15 cellular contexts compared by ENCODE assay signal in genomic region chr20:4217349-4217761, GRCh38. TPM values are rescaled to one million over a fixed set of nuclear protein-coding genes. Genes with fewer than 3 reads are reported as not detected.
DNase-seq lines count a peak whose midpoint lies in the region; ATAC-seq, FAIRE-seq and TF ChIP-seq lines count a peak whose summit lies in the region.
"Had no signal": no experiment of that assay in that cellular context is flagged by ENCODE, and none has a peak within 500 bp of the region (broad histone marks: within the 10 kb centered on the region; RNA-seq: fewer than 3 reads in every experiment).

No MANE protein-coding gene starts in this region.

- H3K36me3 Mint-ChIP-seq in WTC11 (no peaks in the 10 kb centered on the region), endothelial cell (ENCODE audit: low read depth, unreplicated experiment) (no peaks in the 10 kb centered on the region)
- H3K36me3 Mint-ChIP-seq: activated naive CD8-positive, alpha-beta T cell treated with anti-CD3 and anti-CD28 coated beads, Interleukin-2, amount 10 ng/mL, durations not matched to agents 7 days and 5 days had no signal

- H3K4me1 ChIP-seq in HepG2 (ENCODE audit: insufficient read depth, low read length) (peaks cover 28% of the 10 kb centered on the region), right lobe of liver (peaks cover 0 to 9% (median 0%) of the 10 kb centered on the region in 4 donors)

- TF ChIP-seq RAD21 in HepG2 (CRISPR knock-in tag; IDR thresholded peaks at IDR 0.05): no peak

- no peak overlapping the region for H3K4me2 ChIP-seq in HepG2 (ENCODE audit: low read depth, low read length)

- TF ChIP-seq POLR2A in HepG2 (IDR thresholded peaks at IDR 0.05; ENCODE audit: insufficient read depth in 1 of 2, low read depth in 2 of 2, low read length in 2 of 2) (no peak), right lobe of liver (IDR thresholded peaks at IDR 0.05) (no peak)

- FAIRE-seq in HepG2 (lab: Jason Lieb, UNC): peak; percentile 32
- FAIRE-seq in urothelium cell line (lab: Jason Lieb, UNC): peak; percentile 17

- in situ Hi-C loops in HepG2 (cut with HindIII; ENCODE audit: extremely low pct_ligation_motif_present, low pct_unique_long_range_greater_than_20kb): no loop called here

- H3K4me3 Mint-ChIP-seq in WTC11 (no peak overlapping the region), endothelial cell (ENCODE audit: unreplicated experiment) (no peak overlapping the region)
- H3K4me3 Mint-ChIP-seq: activated B cell treated with CpG ODN at 0.5 μM for 24 hours; activated naive CD8-positive, alpha-beta T cell treated with anti-CD3 and anti-CD28 coated beads, Interleukin-2, amount 10 ng/mL, durations not matched to agents 7 days and 5 days had no signal

- ATAC-seq in HepG2 (peak; percentile 35), right lobe of liver (no peak), WTC11 (peak; percentile 17), HG03108 (IDR thresholded peaks at IDR 0.05; ENCODE audit: unreplicated experiment) (no peak)

- H3K27me3 Mint-ChIP-seq in WTC11 (ENCODE audit: low read depth) (peaks cover 14% of the 10 kb centered on the region), endothelial cell (ENCODE audit: unreplicated experiment) (peaks cover 3% of the 10 kb centered on the region)

- no peaks in the 10 kb centered on the region for H4K20me1 ChIP-seq in HepG2 (ENCODE audit: insufficient read depth, low read length)

- DNase-seq in HepG2 (ENCODE audit: low spot score) (peak; percentile 55), right lobe of liver (no peak), WTC11 (ENCODE audit: low spot score) (no peak), islet precursor cell (peak; percentile 81), urothelium cell line (ENCODE audit: low spot score) (peak; percentile 70), endothelial cell (ENCODE audit: low spot score) (no peak), cerebellar nuclear complex (lab: John Stamatoyannopoulos, UW) (no peak)
- DNase-seq: activated B cell treated with CpG ODN at 0.5 μM for 24 hours; activated naive CD8-positive, alpha-beta T cell treated with anti-CD3 and anti-CD28 coated beads, Interleukin-2, amount 10 ng/mL, durations not matched to agents 7 days and 5 days; mesenchymal stem cell; NCI-H2029; NCI-H774; thyroid gland had no signal

- H3K9ac ChIP-seq in HepG2 (ENCODE audit: insufficient read depth, low read depth, low read length): no peak overlapping the region
- H3K9ac ChIP-seq: parathyroid adenoma had no signal

- CTCF ChIA-PET in HepG2 (lab: Yijun Ruan, JAX; ENCODE audit: low intra/inter-chr PET ratio, low total read pairs) (no interaction called here), WTC11 (lab: Charles Lee) (interaction anchor here (0.6 kb wide), 1 partner anchor 37 kb away, joined by 3 read pairs; no protein-coding TSS in a partner anchor)

- no TSS peak for BruUV-seq in HepG2 (replicated peaks; lab: Mats Ljungman, UMichigan)

- TF ChIP-seq EP300 in HepG2 (IDR thresholded peaks at IDR 0.05; ENCODE audit: low read depth in 2 of 2, low read length in 2 of 2) (no peak), HepG2 (CRISPR knock-in tag; IDR thresholded peaks at IDR 0.05; ENCODE audit: borderline replicate concordance) (no peak)

- H3K9me3 ChIP-seq in HepG2 (ENCODE audit: low read length) (no peaks in the 10 kb centered on the region), right lobe of liver (no peaks in the 10 kb centered on the region)
- H3K9me3 ChIP-seq: thyroid gland had no signal

- no peak overlapping the region for H3K4me3 ChIP-seq in HepG2 (replicated peaks in 1 of 3; ENCODE audit: insufficient read depth in 1 of 3, low read depth in 2 of 3, low read length in 3 of 3)
- H3K4me3 ChIP-seq in right lobe of liver: no peak overlapping the region
- H3K4me3 ChIP-seq: thyroid gland had no signal

- WGBS in HepG2 (ENCODE audit: low lambda C conversion rate): 10% methylated on average over 4 of the region's 4 CpGs
- WGBS in right lobe of liver (ENCODE audit: insufficient coverage, low coverage, low lambda C conversion rate, missing lambda C conversion rate): 41% methylated on average over 3 of the region's 4 CpGs

- TF ChIP-seq CTCF in HepG2 (CRISPR knock-in tag; IDR thresholded peaks at IDR 0.05): no peak
- TF ChIP-seq CTCF in right lobe of liver (IDR thresholded peaks at IDR 0.05): no peak
- TF ChIP-seq CTCF in WTC11 (IDR thresholded peaks at IDR 0.05): no peak
- TF ChIP-seq CTCF in endothelial cell (IDR thresholded peaks at IDR 0.05; ENCODE audit: unreplicated experiment): no peak

- H3K27ac Mint-ChIP-seq in WTC11 (no peak overlapping the region), endothelial cell (ENCODE audit: unreplicated experiment) (no peak overlapping the region)
- H3K27ac Mint-ChIP-seq: activated B cell treated with CpG ODN at 0.5 μM for 24 hours; activated naive CD8-positive, alpha-beta T cell treated with anti-CD3 and anti-CD28 coated beads, Interleukin-2, amount 10 ng/mL, durations not matched to agents 7 days and 5 days had no signal

- H3K27ac ChIP-seq in HepG2 (ENCODE audit: extremely low read length, insufficient read depth, low read length) (no peak overlapping the region), right lobe of liver (no peak overlapping the region)
- H3K27ac ChIP-seq: parathyroid adenoma, thyroid gland had no signal

- H3K36me3 ChIP-seq in HepG2 (replicated peaks in 1 of 2; ENCODE audit: control insufficient read depth in 1 of 2, insufficient read depth in 2 of 2, low read length in 2 of 2) (no peaks in the 10 kb centered on the region), right lobe of liver (no peaks in the 10 kb centered on the region)
- H3K36me3 ChIP-seq: thyroid gland had no signal

- POLR2A ChIA-PET in HepG2 (lab: Yijun Ruan, JAX) (no interaction called here), WTC11 (lab: Charles Lee) (interaction anchor here (0.7 kb wide), 1 partner anchor 135 kb away, joined by 4 read pairs; no protein-coding TSS in a partner anchor)

- no peaks in the 10 kb centered on the region for H3K9me3 Mint-ChIP-seq in WTC11
- H3K9me3 Mint-ChIP-seq in endothelial cell (ENCODE audit: unreplicated experiment): no peaks in the 10 kb centered on the region
- H3K9me3 Mint-ChIP-seq: activated B cell treated with CpG ODN at 0.5 μM for 24 hours; activated naive CD8-positive, alpha-beta T cell treated with anti-CD3 and anti-CD28 coated beads, Interleukin-2, amount 10 ng/mL, durations not matched to agents 7 days and 5 days had no signal

- no peaks in the 10 kb centered on the region; a peak in 1 of 5 replicates for H3K27me3 ChIP-seq in HepG2 (ENCODE audit: control insufficient read depth in 1 of 2, insufficient read depth in 2 of 2, low read length in 2 of 2)
- peaks cover 0 to 13% of the 10 kb centered on the region in 2 donors for H3K27me3 ChIP-seq in right lobe of liver

- H3K4me1 Mint-ChIP-seq in WTC11 (peaks cover 10% of the 10 kb centered on the region), endothelial cell (ENCODE audit: unreplicated experiment) (no peaks in the 10 kb centered on the region)

- H3K79me2 ChIP-seq in HepG2 (ENCODE audit: insufficient read depth, low read length): no peaks in the 10 kb centered on the region
- H3K79me2 ChIP-seq: parathyroid adenoma had no signal

- H2AFZ ChIP-seq in HepG2 (ENCODE audit: low read length): no peak overlapping the region
- H2AFZ ChIP-seq: parathyroid adenoma had no signal

- intact Hi-C loops in HepG2 (cut with micrococcal nuclease; ENCODE audit: unreplicated experiment): no loop called here
- intact Hi-C loops in right lobe of liver (cut with DNase I): no loop called here

TF ChIP-seq in HepG2, 621 proteins besides CTCF, POLR2A, EP300 and RAD21 (continues in another document):
- no peak for TF ChIP-seq NCOA2 (CRISPR knock-in tag; IDR thresholded peaks at IDR 0.05)
- no peak for TF ChIP-seq KMT2A (CRISPR knock-in tag; IDR thresholded peaks at IDR 0.05)
- TF ChIP-seq NR2F1 (CRISPR knock-in tag; IDR thresholded peaks at IDR 0.05): peak in 1 of 2 experiments; percentile 60; a peak in 2 of 4 replicates
- TF ChIP-seq NR2F6 (IDR thresholded peaks at IDR 0.05): no peak
- peak; percentile 67 for TF ChIP-seq NR2F6 (CRISPR knock-in tag; IDR thresholded peaks at IDR 0.05)

TF ChIP-seq in WTC11, 78 proteins besides CTCF, POLR2A, EP300 and RAD21 (continues in another document):
- TF ChIP-seq NR3C1 (CRISPR knock-in tag; conservative IDR thresholded peaks at IDR 0.05; ENCODE audit: low read depth): no peak
- TF ChIP-seq GRHL2 (CRISPR knock-in tag; IDR thresholded peaks at IDR 0.05; ENCODE audit: insufficient replicate concordance, severe bottlenecking): no peak
- TF ChIP-seq SMAD3 (CRISPR knock-in tag; IDR thresholded peaks at IDR 0.05; ENCODE audit: borderline replicate concordance): no peak
- no peak for TF ChIP-seq TP53 (CRISPR knock-in tag; IDR thresholded peaks at IDR 0.05)
- TF ChIP-seq NFATC4 (CRISPR knock-in tag; IDR thresholded peaks at IDR 0.05): no peak
- TF ChIP-seq ETV6 (CRISPR knock-in tag; IDR thresholded peaks at IDR 0.05): no peak

RNA-seq across cellular contexts. Expression of gene ADRA1D, which starts 31.7 kb away (rescaled TPM):
- total RNA-seq in HepG2 (2016; rRNA removed; fragmentation: Illumina TruSeq; extraction: Trizol): 0.07 TPM in 1 of 2 replicates, not detected in the other
- not detected in 2 replicates for total RNA-seq in HepG2 (2016; cell fraction: cytosol; rRNA removed; fragmentation: Illumina TruSeq; extraction: Trizol; ENCODE audit: low read depth)
- total RNA-seq in HepG2 (2016; cell fraction: insoluble cytoplasmic fraction; rRNA removed; fragmentation: Illumina TruSeq; extraction: Trizol): 0.17 TPM in 1 of 2 replicates, not detected in the other
- total RNA-seq in HepG2 (2016; cell fraction: membrane; rRNA removed; fragmentation: Illumina TruSeq; extraction: Trizol): 0.09 TPM in 1 of 2 replicates, not detected in the other
- total RNA-seq in HepG2 (2016; cell fraction: nucleus; rRNA removed; fragmentation: Illumina TruSeq; extraction: Trizol): 0.13 TPM in 1 of 2 replicates, not detected in the other
- 0.09 and 0.13 TPM in 2 replicates for polyA plus RNA-seq in HepG2 (2011; rRNA removed)
- polyA plus RNA-seq in HepG2 (2011; cell fraction: cytosol; rRNA removed): 0.06 and 0.24 TPM in 2 replicates
- polyA plus RNA-seq in HepG2 (2011; cell fraction: nucleus; rRNA removed): 0.26 and 0.45 TPM in 2 replicates
- 0.24 TPM in 1 of 2 replicates, not detected in the other for polyA plus RNA-seq in HepG2 (2012)
- polyA plus RNA-seq in HepG2 (2016; cell fraction: cytosol; fragmentation: Illumina TruSeq; extraction: Trizol; ENCODE audit: low read depth): 0.03 TPM in 1 of 2 replicates, not detected in the other
- 0.19 TPM in 1 of 2 replicates, not detected in the other for polyA plus RNA-seq in HepG2 (2016; cell fraction: insoluble cytoplasmic fraction; fragmentation: Illumina TruSeq; extraction: Trizol; ENCODE audit: low read depth)
- 0.07 TPM in 1 of 2 replicates, not detected in the other for polyA plus RNA-seq in HepG2 (2016; cell fraction: membrane; fragmentation: Illumina TruSeq; extraction: Trizol; ENCODE audit: low read depth)
- 0.33 and 0.37 TPM in 2 replicates for polyA plus RNA-seq in HepG2 (2016; cell fraction: nucleus; fragmentation: Illumina TruSeq; extraction: Trizol; ENCODE audit: insufficient read depth, low read depth)
- 0.50 TPM in 1 of 2 replicates, not detected in the other for polyA minus RNA-seq in HepG2 (2011; rRNA and poly(A)+ RNA removed; ENCODE audit: low replicate concordance)
- polyA minus RNA-seq in HepG2 (2011; cell fraction: cytosol; rRNA and poly(A)+ RNA removed): not detected in 2 replicates
- polyA minus RNA-seq in HepG2 (2011; cell fraction: nucleus; rRNA and poly(A)+ RNA removed): 0.26 and 0.62 TPM in 2 replicates
- under 1 TPM in 1 of 6 experiments, not detected in 5; 0.18 TPM for total RNA-seq in right lobe of liver
- total RNA-seq in WTC11 (2021): 0.41 to 0.57 TPM (median 0.48 TPM) in 3 replicates
- total RNA-seq in endothelial cell (ENCODE audit: unreplicated experiment): not detected
- total RNA-seq: activated B cell treated with CpG ODN at 0.5 μM for 24 hours; activated naive CD8-positive, alpha-beta T cell treated with anti-CD3 and anti-CD28 coated beads, Interleukin-2, amount 10 ng/mL, durations not matched to agents 7 days and 5 days had no signal

Comparison
In these comparisons a context has a peak if more than half of its experiments do, and no peak if none do; other contexts are left out.
1. ATAC-seq: peak in HepG2 (single experiment) and WTC11 (single experiment); none in right lobe of liver (0 of 4) and HG03108 (single experiment).
2. DNase-seq: peak in HepG2 (single experiment), islet precursor cell (single experiment) and urothelium cell line (single experiment); none in right lobe of liver (0 of 3), WTC11 (single experiment), endothelial cell (single experiment) and cerebellar nuclear complex (0 of 2).